ENCODE assay signal across 22 cellular contexts in the genomic region with DNA sequence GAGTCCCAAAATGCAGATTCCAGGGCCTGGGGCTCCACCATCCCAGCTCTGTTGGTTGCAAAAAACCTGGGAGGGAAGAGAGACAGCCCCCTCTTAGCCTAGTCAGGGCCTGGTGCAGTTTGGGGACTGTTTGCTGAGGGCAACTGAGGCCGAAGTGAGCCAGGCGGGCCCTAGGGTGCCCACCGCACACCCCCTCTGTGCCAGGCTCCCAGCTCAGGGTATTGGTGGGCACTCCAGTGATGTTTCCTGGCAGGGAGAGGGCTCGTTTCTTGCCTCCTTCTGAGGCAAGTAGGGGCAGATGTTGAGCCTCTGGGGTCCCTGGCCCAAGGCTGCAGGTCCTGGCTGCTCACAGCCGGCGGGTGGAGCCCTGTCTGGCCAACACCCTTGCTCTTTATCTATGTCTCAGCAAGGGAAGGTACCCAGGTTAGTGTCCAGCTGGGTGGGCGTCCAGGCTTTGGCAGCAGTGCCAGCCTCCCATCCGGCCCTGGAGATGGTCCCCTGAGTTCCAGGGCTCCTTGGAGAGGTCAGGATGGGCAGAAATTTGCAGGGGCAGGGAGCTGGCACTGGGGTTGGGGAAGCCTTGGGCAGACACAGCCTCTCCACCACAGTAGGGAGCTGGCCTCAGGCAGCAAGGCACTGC. TPM values are rescaled to one million over a fixed set of nuclear protein-coding genes. Genes with fewer than 3 reads are reported as not detected.
DNase-seq lines count a peak whose midpoint lies in the region; ATAC-seq and TF ChIP-seq lines count a peak whose summit lies in the region.
"Had no signal": no experiment of that assay in that cellular context is flagged by ENCODE, and none has a peak within 500 bp of the region (broad histone marks: within the 10 kb centered on the region; RNA-seq: fewer than 3 reads in every experiment).

No MANE protein-coding gene starts in this region.

- H3K9me3 ChIP-seq in Panc1 (ENCODE audit: control insufficient read depth, insufficient read depth, low read depth, low read length), result no peaks in the 10 kb centered on the region
- no peaks in the 10 kb centered on the region for H3K9me3 ChIP-seq in iPS-15b (ENCODE audit: control insufficient read depth, insufficient read depth, low read length)

- ATAC-seq in Panc1, result 0 out of 2 replicates have a peak, but pooled peaks have one; percentile 11
- ATAC-seq in activated T-helper 17 cell treated with anti-CD3 and anti-CD28 coated beads, Interleukin-2, amount 50 U/mL, for 72 hours (replicated peaks), result no peak
- no peak for ATAC-seq in GM21529 (IDR thresholded peaks at IDR 0.05; ENCODE audit: unreplicated experiment)

- peaks cover 4% of the 10 kb centered on the region; the same call in 1 of the 2 replicates for H3K4me1 ChIP-seq in Panc1 (ENCODE audit: control insufficient read depth, insufficient read depth, low read length)
- H3K4me1 ChIP-seq in iPS-15b (ENCODE audit: control insufficient read depth, insufficient read depth, low read length), result no peaks in the 10 kb centered on the region
- H3K4me1 ChIP-seq: BLaER1 had no signal

- H3K4me3 ChIP-seq in Panc1 (ENCODE audit: low read depth in 2 of 2, low read length in 2 of 2) (no peak overlapping the region), iPS-15b (ENCODE audit: low read depth, low read length) (no peak overlapping the region)
- H3K4me3 ChIP-seq: BLaER1 had no signal

- peak overlapping the region; percentile 17 for H3K27ac Mint-ChIP-seq in activated T-helper 17 cell treated with anti-CD3 and anti-CD28 coated beads, Interleukin-2, amount 50 U/mL, for 72 hours
- no peak overlapping the region for H3K27ac Mint-ChIP-seq in progenitor cell of endocrine pancreas
- H3K27ac Mint-ChIP-seq: CD4-positive, alpha-beta T cell had no signal

- no peak for TF ChIP-seq CTCF in Panc1 (IDR thresholded peaks at IDR 0.05)
- no peak for TF ChIP-seq CTCF in progenitor cell of endocrine pancreas (IDR thresholded peaks at IDR 0.05; ENCODE audit: unreplicated experiment)

- BruUV-seq in Panc1 (replicated peaks; lab: Mats Ljungman, UMichigan), result no TSS peak

- no peaks in the 10 kb centered on the region for H3K36me3 ChIP-seq in Panc1 (ENCODE audit: control insufficient read depth, insufficient read depth, low read length)
- H3K36me3 ChIP-seq in iPS-15b (ENCODE audit: control insufficient read depth, insufficient read depth, low read length), result no peaks in the 10 kb centered on the region

- H3K4me3 Mint-ChIP-seq in activated T-helper 17 cell treated with anti-CD3 and anti-CD28 coated beads, Interleukin-2, amount 50 U/mL, for 72 hours, result no peak overlapping the region
- no peak overlapping the region for H3K4me3 Mint-ChIP-seq in progenitor cell of endocrine pancreas (ENCODE audit: low read depth)
- H3K4me3 Mint-ChIP-seq: CD4-positive, alpha-beta T cell; H9; HFFc6 had no signal

- H3K27ac ChIP-seq in Panc1 (ENCODE audit: low read length) (no peak overlapping the region), temporal lobe (ENCODE audit: low read depth, low read length) (peak overlapping the region; percentile 90)
- H3K27ac ChIP-seq: BLaER1 had no signal

- no peak for DNase-seq in Panc1 (ENCODE audit: low read depth, low spot score)
- DNase-seq in GF-D8 (lab: John Stamatoyannopoulos, UW), result no peak
- DNase-seq in progenitor cell of endocrine pancreas (ENCODE audit: low spot score, unreplicated experiment), result no peak
- DNase-seq: ACHN; CD4-positive, alpha-beta T cell; COR-L47; DMS79; H9; HFFc6; KG1; NCI-H1105; NCI-H146; NCI-H2029 treated with DMSO at 0.1 percent for 48 hours; NCI-H226; NCI-H510A treated with DMSO at 0.1 percent for 48 hours; NCI-H774; SHP77 had no signal

- no peaks in the 10 kb centered on the region for H3K9me3 Mint-ChIP-seq in activated T-helper 17 cell treated with anti-CD3 and anti-CD28 coated beads, Interleukin-2, amount 50 U/mL, for 72 hours
- H3K9me3 Mint-ChIP-seq in progenitor cell of endocrine pancreas (ENCODE audit: low read depth), result peaks cover 6% of the 10 kb centered on the region
- H3K9me3 Mint-ChIP-seq: CD4-positive, alpha-beta T cell; HFFc6 had no signal

- in situ Hi-C loops in Panc1 (cut with HindIII; ENCODE audit: low pct_unique_long_range_greater_than_20kb, low sequenced_read_pairs), result no loop called here

- no peaks in the 10 kb centered on the region for H3K4me1 Mint-ChIP-seq in activated T-helper 17 cell treated with anti-CD3 and anti-CD28 coated beads, Interleukin-2, amount 50 U/mL, for 72 hours
- H3K4me1 Mint-ChIP-seq in progenitor cell of endocrine pancreas (ENCODE audit: low read depth), result peaks cover 9% of the 10 kb centered on the region

- H3K27me3 Mint-ChIP-seq in activated T-helper 17 cell treated with anti-CD3 and anti-CD28 coated beads, Interleukin-2, amount 50 U/mL, for 72 hours, result no peaks in the 10 kb centered on the region
- no peaks in the 10 kb centered on the region for H3K27me3 Mint-ChIP-seq in progenitor cell of endocrine pancreas
- H3K27me3 Mint-ChIP-seq: CD4-positive, alpha-beta T cell had no signal

- intact Hi-C loops in Panc1 (cut with micrococcal nuclease; ENCODE audit: unreplicated experiment), result no loop called here

- H3K9ac ChIP-seq in iPS-15b (ENCODE audit: low read depth, low read length), result peak overlapping the region; percentile 12
- H3K9ac ChIP-seq: BLaER1 had no signal

- POLR2A ChIA-PET in Panc1 (lab: Charles Lee), result no interaction called here

- CTCF ChIA-PET in Panc1 (lab: Charles Lee), result no interaction called here

- H3K27me3 ChIP-seq in Panc1 (ENCODE audit: control insufficient read depth, insufficient read depth, low read length) (no peaks in the 10 kb centered on the region), iPS-15b (ENCODE audit: control insufficient read depth, insufficient read depth, low read length) (no peaks in the 10 kb centered on the region)
- H3K27me3 ChIP-seq: BLaER1 had no signal

- H3K36me3 Mint-ChIP-seq in activated T-helper 17 cell treated with anti-CD3 and anti-CD28 coated beads, Interleukin-2, amount 50 U/mL, for 72 hours (ENCODE audit: low read depth), result peaks cover 5% of the 10 kb centered on the region
- peaks cover 9% of the 10 kb centered on the region for H3K36me3 Mint-ChIP-seq in progenitor cell of endocrine pancreas (ENCODE audit: insufficient read depth)

RNA-seq across cellular contexts. Expression of a gene that starts 37.8 kb away (rescaled TPM):
- total RNA-seq in Panc1 (2021; ENCODE audit: unreplicated experiment) (28.0 TPM), temporal lobe (39.1 TPM), progenitor cell of endocrine pancreas (8.5 and 12.3 TPM in 2 replicates)
- polyA plus RNA-seq in Panc1 (2012; ENCODE audit: insufficient read length), result 22.4 TPM
- 10 to 100 TPM; 14.7 to 15.5 TPM for total RNA-seq in activated T-helper 17 cell treated with anti-CD3 and anti-CD28 coated beads, Interleukin-2, amount 50 U/mL, for 72 hours
